8 cellular contexts compared by ENCODE assay signal in the genomic region with DNA sequence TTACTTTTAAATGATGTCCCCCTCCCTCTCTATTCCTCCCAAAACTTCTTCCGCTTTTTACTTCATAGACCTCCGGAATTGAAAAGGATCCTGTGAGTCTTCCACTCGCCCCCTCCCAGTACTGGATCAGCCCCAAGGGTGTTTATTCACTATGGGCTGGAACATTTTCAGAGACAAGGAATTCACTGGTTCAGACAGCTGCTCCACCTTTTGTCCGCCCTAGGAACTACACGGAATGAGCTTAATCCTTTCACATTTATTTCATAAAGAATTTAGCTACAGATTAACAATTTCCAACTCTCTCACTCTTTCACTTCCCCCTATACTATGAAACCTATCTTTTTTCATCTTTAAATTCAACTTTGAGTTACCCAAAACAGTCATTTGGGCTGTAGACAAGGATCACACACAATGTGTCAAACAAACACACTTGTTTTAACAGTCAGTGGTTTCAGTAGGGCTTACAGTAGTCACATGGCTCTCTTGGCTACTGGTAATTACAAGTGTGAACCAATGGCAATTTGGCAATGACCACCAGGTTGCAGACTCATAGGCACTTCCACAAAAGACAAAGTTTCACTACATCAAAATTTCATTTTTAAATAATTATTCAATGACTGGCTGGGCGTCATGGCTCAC. TPM values are rescaled to one million over a fixed set of nuclear protein-coding genes. Genes with fewer than 3 reads are reported as not detected.
DNase-seq lines count a peak whose midpoint lies in the region; ATAC-seq and TF ChIP-seq lines count a peak whose summit lies in the region.

No MANE protein-coding gene starts in this region.

- ATAC-seq in stimulated activated naive CD8-positive, alpha-beta T cell treated with anti-CD3 and anti-CD28 coated beads, Interleukin-15, Interleukin-2, amounts not matched to agents 100 U/mL and 50 U/mL, for 24 hours = no peak
- no peak for ATAC-seq in GM21737 (IDR thresholded peaks at IDR 0.05; ENCODE audit: unreplicated experiment)

- DNase-seq in EH (ENCODE audit: low read depth) (peak; percentile 56), NCI-H2227 treated with DMSO at 0.1 percent for 48 hours (lab: John Stamatoyannopoulos, UW) (peak; percentile 9), cerebellum (ENCODE audit: low spot score) (peak; percentile 19), lung microvascular endothelial cell (ENCODE audit: low read depth in 2 of 2) (peak; percentile 63 to 72), posterior vena cava (ENCODE audit: low spot score) (no peak)
- DNase-seq in stimulated activated naive CD8-positive, alpha-beta T cell treated with anti-CD3 and anti-CD28 coated beads, Interleukin-15, Interleukin-2, amounts not matched to agents 100 U/mL and 50 U/mL, for 24 hours = no peak

- TF ChIP-seq CTCF in 22Rv1 (IDR thresholded peaks at IDR 0.05) = peak; percentile 76

- H3K27ac ChIP-seq in 22Rv1 = peak overlapping the region; percentile 17; the same call in 1 of the 2 replicates

- intact Hi-C loops in posterior vena cava (cut with DNase I) = no loop called here

RNA-seq across cellular contexts. Expression of a gene that starts 20.6 kb away (rescaled TPM):
- total RNA-seq in cerebellum (40.2 TPM), lung microvascular endothelial cell (39.9 and 61.9 TPM in 2 replicates), posterior vena cava (100 to 1,000 TPM; 104 to 110 TPM)

RNA-seq across cellular contexts. Expression of a gene that starts 23.8 kb away (rescaled TPM):
- total RNA-seq in cerebellum (11.3 TPM), lung microvascular endothelial cell (10.1 and 28.5 TPM in 2 replicates), posterior vena cava (1 to 10 TPM; 1.4 to 3.4 TPM)

Comparison
In these comparisons a context has a peak if more than half of its experiments do, and no peak if none do; other contexts are left out.
1. DNase-seq: peak in EH (single experiment), NCI-H2227 treated with DMSO at 0.1 percent for 48 hours (single experiment), cerebellum (single experiment) and lung microvascular endothelial cell (2 of 2); none in stimulated activated naive CD8-positive, alpha-beta T cell treated with anti-CD3 and anti-CD28 coated beads, Interleukin-15, Interleukin-2, amounts not matched to agents 100 U/mL and 50 U/mL, for 24 hours (single experiment) and posterior vena cava (single experiment).